Comparison of ENCODE assay signal across 8 cellular contexts in the genomic region with DNA sequence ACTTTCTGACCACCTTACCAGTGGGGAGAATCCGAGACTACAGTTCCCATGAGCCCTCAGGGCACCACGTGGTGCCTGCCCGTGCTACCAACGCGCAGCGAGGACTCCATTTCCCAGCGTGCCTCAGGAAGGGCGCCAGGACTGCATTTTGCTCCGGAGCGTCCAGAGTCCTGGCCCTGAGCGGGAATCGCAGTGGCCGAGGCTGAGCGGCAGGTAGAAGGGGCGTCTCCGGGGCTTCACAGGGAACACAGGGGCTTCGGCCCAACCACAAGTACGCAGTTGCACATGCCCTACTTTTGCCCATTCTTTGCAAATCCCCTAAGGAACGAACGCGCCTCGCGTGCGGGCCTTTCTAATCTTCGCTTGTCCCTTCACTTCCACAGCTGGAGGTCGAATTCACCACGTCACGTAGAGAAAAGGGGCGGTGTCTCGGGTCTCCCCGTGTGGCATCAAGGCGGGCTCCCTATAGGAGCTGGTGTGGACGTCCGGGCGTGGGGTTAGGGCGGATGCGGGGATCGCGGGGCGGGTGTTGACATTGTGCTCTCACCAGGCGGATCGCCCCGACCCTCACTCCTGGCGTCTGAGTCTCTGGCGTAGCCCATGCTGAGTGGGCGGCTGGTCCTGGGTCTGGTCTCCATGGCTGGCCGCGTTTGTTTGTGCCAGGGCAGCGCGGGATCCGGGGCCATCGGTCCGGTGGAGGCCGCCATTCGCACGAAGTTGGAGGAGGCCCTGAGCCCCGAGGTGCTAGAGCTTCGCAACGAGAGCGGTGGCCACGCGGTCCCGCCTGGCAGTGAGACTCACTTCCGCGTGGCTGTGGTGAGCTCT. TPM values are rescaled to one million over a fixed set of nuclear protein-coding genes. Genes with fewer than 3 reads are reported as not detected.
DNase-seq lines count a peak whose midpoint lies in the region; ATAC-seq and TF ChIP-seq lines count a peak whose summit lies in the region.

Gene BOLA1, plus strand, starts transcription at position 109 of the 825 bp plus-strand sequence. Its CDS starts 492 bp downstream, at position 601.

- peak within 1 kb of the TSS; percentile 77 for H3K4me3 Mint-ChIP-seq in Calu3 (ENCODE audit: low read depth, unreplicated experiment)
- H3K4me3 Mint-ChIP-seq in IgD-negative memory B cell = peak within 1 kb of the TSS; percentile 74 to 98 (median 96)
- H3K4me3 Mint-ChIP-seq in activated T-cell treated with anti-CD3 and anti-CD28 coated beads, Interleukin-2, amount 50 U/mL, for 72 hours = peak within 1 kb of the TSS; percentile 81 to 83

- DNase-seq in Calu3 = peak; percentile 95
- DNase-seq in activated T-cell treated with anti-CD3 and anti-CD28 coated beads, Interleukin-2, amount 50 U/mL, for 72 hours = peak; percentile 84 to 89
- DNase-seq in stimulated activated CD8-positive, alpha-beta memory T cell treated with anti-CD3 and anti-CD28 coated beads, Interleukin-7, amount 100 ng/mL, for 24 hours (ENCODE audit: low read depth) = peak; percentile 60

- intact Hi-C loops in Calu3 (cut with micrococcal nuclease; ENCODE audit: unreplicated experiment) = loop anchor here (10.0 kb wide), 1 partner anchor 285 kb away; no protein-coding TSS in a partner anchor

- H3K36me3 ChIP-seq in muscle layer of colon (ENCODE audit: insufficient read depth, low read length) = no peaks in the 10 kb centered on the region

- BruUV-seq in Calu3 (replicated peaks; lab: Mats Ljungman, UMichigan) = no TSS peak

- H3K27ac Mint-ChIP-seq in Calu3 (ENCODE audit: unreplicated experiment) = peak within 1 kb of the TSS; percentile 77
- peak within 1 kb of the TSS in 2 of 3 donors; percentile 37 to 87 for H3K27ac Mint-ChIP-seq in IgD-negative memory B cell
- H3K27ac Mint-ChIP-seq in activated T-cell treated with anti-CD3 and anti-CD28 coated beads, Interleukin-2, amount 50 U/mL, for 72 hours = peak within 1 kb of the TSS; percentile 43

- peak within 1 kb of the TSS; percentile 82 for H3K9ac ChIP-seq in muscle layer of colon (ENCODE audit: low read length)

- H3K4me1 Mint-ChIP-seq in Calu3 (ENCODE audit: low read depth, unreplicated experiment) (peaks cover 19% of the 10 kb centered on the region), IgD-negative memory B cell (peaks cover 0 to 16% (median 8%) of the 10 kb centered on the region in 3 donors)
- peaks cover 23% of the 10 kb centered on the region for H3K4me1 Mint-ChIP-seq in activated T-cell treated with anti-CD3 and anti-CD28 coated beads, Interleukin-2, amount 50 U/mL, for 72 hours (ENCODE audit: low read depth)

- peak within 1 kb of the TSS; percentile 72 to 96 for H3K4me3 ChIP-seq in muscle layer of colon (ENCODE audit: low read depth in 1 of 2, low read length in 2 of 2)

- no peaks in the 10 kb centered on the region for H3K9me3 ChIP-seq in muscle layer of colon (ENCODE audit: low read length)

- CTCF ChIA-PET in Calu3 (lab: Charles Lee) = interaction anchor here (0.9 kb wide), 1 partner anchor 11 kb away, joined by 3 read pairs; a partner anchor contains a TSS

- no peaks in the 10 kb centered on the region for H3K27me3 ChIP-seq in muscle layer of colon (ENCODE audit: control insufficient read depth in 1 of 2, insufficient read depth in 2 of 2, low read length in 2 of 2)

- no peak for TF ChIP-seq CTCF in Calu3 (IDR thresholded peaks at IDR 0.05; ENCODE audit: unreplicated experiment)

- H3K36me3 Mint-ChIP-seq in Calu3 (ENCODE audit: insufficient read depth, unreplicated experiment) = peaks cover 22% of the 10 kb centered on the region
- H3K36me3 Mint-ChIP-seq in IgD-negative memory B cell = peaks cover 3% of the 10 kb centered on the region
- H3K36me3 Mint-ChIP-seq in activated T-cell treated with anti-CD3 and anti-CD28 coated beads, Interleukin-2, amount 50 U/mL, for 72 hours (ENCODE audit: insufficient read depth in 2 of 2) = peaks cover 2 to 6% of the 10 kb centered on the region in 2 donors

- peak; percentile 80 for ATAC-seq in GM21526 (IDR thresholded peaks at IDR 0.05; ENCODE audit: low FRiP score, unreplicated experiment)
- ATAC-seq in activated T-cell treated with anti-CD3 and anti-CD28 coated beads, Interleukin-2, amount 50 U/mL, for 72 hours (replicated peaks in 1 of 2) = peak; percentile 98
- ATAC-seq in esophagus mucosa = peak; percentile 93

- peaks cover 7% of the 10 kb centered on the region for H3K4me1 ChIP-seq in muscle layer of colon (ENCODE audit: insufficient read depth, low read length)

- H3K27me3 Mint-ChIP-seq in Calu3 (ENCODE audit: unreplicated experiment) = no peaks in the 10 kb centered on the region
- no peaks in the 10 kb centered on the region for H3K27me3 Mint-ChIP-seq in IgD-negative memory B cell
- H3K27me3 Mint-ChIP-seq in activated T-cell treated with anti-CD3 and anti-CD28 coated beads, Interleukin-2, amount 50 U/mL, for 72 hours (ENCODE audit: low read depth) = no peaks in the 10 kb centered on the region

- H3K9me3 Mint-ChIP-seq in Calu3 (ENCODE audit: low read depth, unreplicated experiment) (no peaks in the 10 kb centered on the region), IgD-negative memory B cell (peaks cover 0 to 7% (median 2%) of the 10 kb centered on the region in 3 donors)
- peaks cover 0 to 2% of the 10 kb centered on the region in 2 donors for H3K9me3 Mint-ChIP-seq in activated T-cell treated with anti-CD3 and anti-CD28 coated beads, Interleukin-2, amount 50 U/mL, for 72 hours

- H3K27ac ChIP-seq in muscle layer of colon (ENCODE audit: low read depth, low read length) = peak within 1 kb of the TSS; percentile 90

TF ChIP-seq in PFSK-1, 5 proteins besides CTCF, POLR2A, EP300 and RAD21:
- TF ChIP-seq TAF1 (IDR thresholded peaks at IDR 0.05; ENCODE audit: borderline replicate concordance, insufficient read depth, low read length) (peak; percentile 65; the same call in 1 of the 2 replicates), FOXP2 (optimal IDR thresholded peaks at IDR 0.05; ENCODE audit: borderline replicate concordance, extremely low read depth, extremely low read length, insufficient read depth) (peak; percentile 75), POLR2AphosphoS5 (IDR thresholded peaks at IDR 0.05; ENCODE audit: low read depth, low read length) (peak; percentile 93), SIN3A (IDR thresholded peaks at IDR 0.05; ENCODE audit: borderline replicate concordance, insufficient read depth, low read length) (0 out of 2 replicates have a peak, but pooled peaks have one; percentile 10)
- TF ChIP-seq, protein P1, sequence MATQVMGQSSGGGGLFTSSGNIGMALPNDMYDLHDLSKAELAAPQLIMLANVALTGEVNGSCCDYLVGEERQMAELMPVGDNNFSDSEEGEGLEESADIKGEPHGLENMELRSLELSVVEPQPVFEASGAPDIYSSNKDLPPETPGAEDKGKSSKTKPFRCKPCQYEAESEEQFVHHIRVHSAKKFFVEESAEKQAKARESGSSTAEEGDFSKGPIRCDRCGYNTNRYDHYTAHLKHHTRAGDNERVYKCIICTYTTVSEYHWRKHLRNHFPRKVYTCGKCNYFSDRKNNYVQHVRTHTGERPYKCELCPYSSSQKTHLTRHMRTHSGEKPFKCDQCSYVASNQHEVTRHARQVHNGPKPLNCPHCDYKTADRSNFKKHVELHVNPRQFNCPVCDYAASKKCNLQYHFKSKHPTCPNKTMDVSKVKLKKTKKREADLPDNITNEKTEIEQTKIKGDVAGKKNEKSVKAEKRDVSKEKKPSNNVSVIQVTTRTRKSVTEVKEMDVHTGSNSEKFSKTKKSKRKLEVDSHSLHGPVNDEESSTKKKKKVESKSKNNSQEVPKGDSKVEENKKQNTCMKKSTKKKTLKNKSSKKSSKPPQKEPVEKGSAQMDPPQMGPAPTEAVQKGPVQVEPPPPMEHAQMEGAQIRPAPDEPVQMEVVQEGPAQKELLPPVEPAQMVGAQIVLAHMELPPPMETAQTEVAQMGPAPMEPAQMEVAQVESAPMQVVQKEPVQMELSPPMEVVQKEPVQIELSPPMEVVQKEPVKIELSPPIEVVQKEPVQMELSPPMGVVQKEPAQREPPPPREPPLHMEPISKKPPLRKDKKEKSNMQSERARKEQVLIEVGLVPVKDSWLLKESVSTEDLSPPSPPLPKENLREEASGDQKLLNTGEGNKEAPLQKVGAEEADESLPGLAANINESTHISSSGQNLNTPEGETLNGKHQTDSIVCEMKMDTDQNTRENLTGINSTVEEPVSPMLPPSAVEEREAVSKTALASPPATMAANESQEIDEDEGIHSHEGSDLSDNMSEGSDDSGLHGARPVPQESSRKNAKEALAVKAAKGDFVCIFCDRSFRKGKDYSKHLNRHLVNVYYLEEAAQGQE (IDR thresholded peaks at IDR 0.05; ENCODE audit: insufficient read depth in 1 of 2, low read depth in 2 of 2, low read length in 2 of 2) = no peak

RNA-seq across cellular contexts. Expression of gene BOLA1, which starts in this region (rescaled TPM):
- total RNA-seq in Calu3 (2022) = 13.5 and 15.5 TPM in 2 replicates
- 29.1 TPM for polyA plus RNA-seq in IgD-negative memory B cell
- polyA plus RNA-seq in PFSK-1 (2012; ENCODE audit: insufficient read length, low read depth) = 18.9 TPM
- 10 to 100 TPM; 26.9 to 29.4 TPM for total RNA-seq in activated T-cell treated with anti-CD3 and anti-CD28 coated beads, Interleukin-2, amount 50 U/mL, for 72 hours
- total RNA-seq in esophagus mucosa = 12.0 TPM

Comparison
In these comparisons a context has a peak if more than half of its experiments do, and no peak if none do; other contexts are left out.
1. Peak in every context shown above with its lines: DNase-seq, ATAC-seq, H3K4me3 ChIP-seq and H3K27ac ChIP-seq.